ENCODE assay signal across 31 cellular contexts in genomic region chr1:241654641-241655040, GRCh38. TPM values are rescaled to one million over a fixed set of nuclear protein-coding genes. Genes with fewer than 3 reads are reported as not detected.
"Had no signal": no experiment of that assay in that cellular context is flagged by ENCODE, and none has a peak within 500 bp of the region (broad histone marks: within the 10 kb centered on the region; RNA-seq: fewer than 3 reads in every experiment).

No MANE protein-coding gene starts in this region.

- H3K27ac ChIP-seq: neutrophil, parathyroid adenoma, psoas muscle, right lobe of liver, sigmoid colon, stomach, transverse colon, upper lobe of right lung, uterus had no signal

- FAIRE-seq: small intestine had no signal

- H3K4me3 ChIP-seq: psoas muscle, right lobe of liver, sigmoid colon, stomach, tibial artery, transverse colon, upper lobe of right lung, uterus had no signal

- H3K36me3 ChIP-seq: neutrophil, right lobe of liver, sigmoid colon, stomach, tibial artery, transverse colon, upper lobe of right lung, uterus had no signal

- DNase-seq: naive thymus-derived CD8-positive, alpha-beta T cell; nephron progenitor cell; nucleus accumbens; posterior cingulate gyrus; psoas muscle; right lobe of liver; sigmoid colon; small intestine; stimulated activated CD4-positive, alpha-beta T cell treated with anti-CD3 and anti-CD28 coated beads, Interleukin-15, amount 100 ng/mL, for 24 hours; stimulated activated CD4-positive, alpha-beta T cell treated with anti-CD3 and anti-CD28 coated beads, Interleukin-2, amount 100 ng/mL, for 24 hours; stimulated activated CD4-positive, alpha-beta T cell treated with anti-CD3 and anti-CD28 coated beads, Interleukin-2, amount 100 ng/mL, for 48 hours; stimulated activated CD4-positive, alpha-beta T cell treated with anti-CD3 and anti-CD28 coated beads, Interleukin-4, amount 100 ng/mL, for 24 hours; stimulated activated naive B cell treated with anti-CD40 and anti-IgM and Interleukin-4, amounts not matched to agents 10 μg/mL and 1 μg/mL and 100 μg/mL, for 72 hours; stimulated activated naive CD4-positive, alpha-beta T cell treated with Interleukin-2 at 50 U/mL for 16 hours; stomach; tibial artery; transverse colon; upper lobe of right lung; uterus had no signal

- H3K79me2 ChIP-seq: parathyroid adenoma had no signal

- H3K27me3 ChIP-seq: neutrophil, right lobe of liver, sigmoid colon, stomach, tibial artery, transverse colon, upper lobe of right lung, uterus had no signal

- H3K4me1 ChIP-seq: parathyroid adenoma, psoas muscle, right lobe of liver, sigmoid colon, stomach, tibial artery, transverse colon, upper lobe of right lung, uterus had no signal

- H3K9me3 ChIP-seq: neutrophil, psoas muscle, right lobe of liver, sigmoid colon, stomach, tibial artery, transverse colon, upper lobe of right lung, uterus had no signal

- ATAC-seq: naive thymus-derived CD8-positive, alpha-beta T cell; natural killer cell treated with Interleukin-12 subunit alpha and Interleukin-12 subunit beta and Interleukin-15 and Interleukin-18, amount 100 ng/mL, for 72 hours; psoas muscle; right cardiac atrium; right lobe of liver; stimulated activated effector memory CD8-positive, alpha-beta T cell treated with anti-CD3 and anti-CD28 coated beads, Interleukin-12 subunit alpha, Interleukin-12 subunit beta, amount 100 ng/mL, for 72 hours; stimulated activated naive B cell treated with anti-CD40 and anti-IgM and Interleukin-4, amounts not matched to agents 10 μg/mL and 1 μg/mL and 100 μg/mL, for 72 hours; upper lobe of right lung had no signal

- H2AFZ ChIP-seq: parathyroid adenoma had no signal

- H3K9ac ChIP-seq: parathyroid adenoma had no signal

RNA-seq across cellular contexts. Expression of gene WDR64, which starts 2.6 kb away (rescaled TPM):
- total RNA-seq: natural killer cell treated with Interleukin-12 subunit alpha and Interleukin-12 subunit beta and Interleukin-15 and Interleukin-18, amount 100 ng/mL, for 72 hours; neural crest cell; omental fat pad; osteocyte; psoas muscle; sigmoid colon; skeletal muscle tissue; stomach; subcutaneous adipose tissue; temporal lobe; transverse colon; upper lobe of right lung; urinary bladder had no signal
- polyA plus RNA-seq: psoas muscle, right cardiac atrium, small intestine had no signal
